Comparison of ENCODE assay signal across 1 cellular context in the genomic region with DNA sequence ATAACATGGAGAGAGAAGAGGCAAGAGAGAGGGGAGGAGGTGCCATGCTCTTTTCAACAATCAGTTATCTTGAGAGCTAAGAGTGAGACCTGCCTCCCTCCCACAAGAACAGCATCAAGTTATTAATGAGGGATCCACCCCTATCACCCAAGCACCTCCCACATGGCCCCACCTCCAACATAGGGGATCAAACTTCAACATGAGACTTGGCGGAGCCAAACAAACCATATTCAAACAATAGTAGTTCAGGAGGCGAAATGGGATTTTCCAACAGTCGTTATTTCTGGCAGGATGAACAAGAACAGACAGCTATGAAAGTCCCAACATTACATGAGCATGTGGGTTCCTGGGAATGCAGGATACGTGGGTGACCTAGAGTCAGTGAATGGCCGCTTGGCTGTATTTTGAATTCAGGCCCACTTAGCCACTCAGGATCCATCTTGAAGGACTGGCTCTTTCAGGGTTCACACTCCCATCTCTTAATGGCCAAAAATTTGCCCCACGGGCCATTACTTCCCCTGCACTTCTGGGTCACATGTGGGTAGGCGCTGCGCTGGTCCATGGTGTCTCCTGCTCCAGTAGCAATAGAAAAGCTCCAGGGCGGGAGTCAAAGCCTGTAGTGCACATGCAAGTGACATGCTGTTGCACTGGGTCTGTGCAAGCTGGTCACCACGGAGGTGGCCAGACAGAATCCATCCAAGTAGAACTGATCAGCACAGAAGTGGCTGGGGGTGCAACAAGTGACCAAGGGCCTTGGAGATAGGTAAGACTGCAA.
TF ChIP-seq lines count a peak whose summit lies in the region.

No MANE protein-coding gene starts in this region.

TF ChIP-seq in HepG2, 621 proteins besides CTCF, POLR2A, EP300 and RAD21 (continued from another document and continues in another):
- TF ChIP-seq, protein P1, sequence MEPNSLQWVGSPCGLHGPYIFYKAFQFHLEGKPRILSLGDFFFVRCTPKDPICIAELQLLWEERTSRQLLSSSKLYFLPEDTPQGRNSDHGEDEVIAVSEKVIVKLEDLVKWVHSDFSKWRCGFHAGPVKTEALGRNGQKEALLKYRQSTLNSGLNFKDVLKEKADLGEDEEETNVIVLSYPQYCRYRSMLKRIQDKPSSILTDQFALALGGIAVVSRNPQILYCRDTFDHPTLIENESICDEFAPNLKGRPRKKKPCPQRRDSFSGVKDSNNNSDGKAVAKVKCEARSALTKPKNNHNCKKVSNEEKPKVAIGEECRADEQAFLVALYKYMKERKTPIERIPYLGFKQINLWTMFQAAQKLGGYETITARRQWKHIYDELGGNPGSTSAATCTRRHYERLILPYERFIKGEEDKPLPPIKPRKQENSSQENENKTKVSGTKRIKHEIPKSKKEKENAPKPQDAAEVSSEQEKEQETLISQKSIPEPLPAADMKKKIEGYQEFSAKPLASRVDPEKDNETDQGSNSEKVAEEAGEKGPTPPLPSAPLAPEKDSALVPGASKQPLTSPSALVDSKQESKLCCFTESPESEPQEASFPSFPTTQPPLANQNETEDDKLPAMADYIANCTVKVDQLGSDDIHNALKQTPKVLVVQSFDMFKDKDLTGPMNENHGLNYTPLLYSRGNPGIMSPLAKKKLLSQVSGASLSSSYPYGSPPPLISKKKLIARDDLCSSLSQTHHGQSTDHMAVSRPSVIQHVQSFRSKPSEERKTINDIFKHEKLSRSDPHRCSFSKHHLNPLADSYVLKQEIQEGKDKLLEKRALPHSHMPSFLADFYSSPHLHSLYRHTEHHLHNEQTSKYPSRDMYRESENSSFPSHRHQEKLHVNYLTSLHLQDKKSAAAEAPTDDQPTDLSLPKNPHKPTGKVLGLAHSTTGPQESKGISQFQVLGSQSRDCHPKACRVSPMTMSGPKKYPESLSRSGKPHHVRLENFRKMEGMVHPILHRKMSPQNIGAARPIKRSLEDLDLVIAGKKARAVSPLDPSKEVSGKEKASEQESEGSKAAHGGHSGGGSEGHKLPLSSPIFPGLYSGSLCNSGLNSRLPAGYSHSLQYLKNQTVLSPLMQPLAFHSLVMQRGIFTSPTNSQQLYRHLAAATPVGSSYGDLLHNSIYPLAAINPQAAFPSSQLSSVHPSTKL (CRISPR knock-in tag; IDR thresholded peaks at IDR 0.05): no peak; the same call in 1 of the 2 replicates
- TF ChIP-seq, protein P2, sequence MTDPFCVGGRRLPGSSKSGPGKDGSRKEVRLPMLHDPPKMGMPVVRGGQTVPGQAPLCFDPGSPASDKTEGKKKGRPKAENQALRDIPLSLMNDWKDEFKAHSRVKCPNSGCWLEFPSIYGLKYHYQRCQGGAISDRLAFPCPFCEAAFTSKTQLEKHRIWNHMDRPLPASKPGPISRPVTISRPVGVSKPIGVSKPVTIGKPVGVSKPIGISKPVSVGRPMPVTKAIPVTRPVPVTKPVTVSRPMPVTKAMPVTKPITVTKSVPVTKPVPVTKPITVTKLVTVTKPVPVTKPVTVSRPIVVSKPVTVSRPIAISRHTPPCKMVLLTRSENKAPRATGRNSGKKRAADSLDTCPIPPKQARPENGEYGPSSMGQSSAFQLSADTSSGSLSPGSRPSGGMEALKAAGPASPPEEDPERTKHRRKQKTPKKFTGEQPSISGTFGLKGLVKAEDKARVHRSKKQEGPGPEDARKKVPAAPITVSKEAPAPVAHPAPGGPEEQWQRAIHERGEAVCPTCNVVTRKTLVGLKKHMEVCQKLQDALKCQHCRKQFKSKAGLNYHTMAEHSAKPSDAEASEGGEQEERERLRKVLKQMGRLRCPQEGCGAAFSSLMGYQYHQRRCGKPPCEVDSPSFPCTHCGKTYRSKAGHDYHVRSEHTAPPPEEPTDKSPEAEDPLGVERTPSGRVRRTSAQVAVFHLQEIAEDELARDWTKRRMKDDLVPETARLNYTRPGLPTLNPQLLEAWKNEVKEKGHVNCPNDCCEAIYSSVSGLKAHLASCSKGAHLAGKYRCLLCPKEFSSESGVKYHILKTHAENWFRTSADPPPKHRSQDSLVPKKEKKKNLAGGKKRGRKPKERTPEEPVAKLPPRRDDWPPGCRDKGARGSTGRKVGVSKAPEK (CRISPR knock-in tag; IDR thresholded peaks at IDR 0.05; ENCODE audit: borderline replicate concordance): no peak
- TF ChIP-seq ZNF567 (CRISPR knock-in tag; IDR thresholded peaks at IDR 0.05; ENCODE audit: borderline replicate concordance) (no peak), RFXAP (CRISPR knock-in tag; IDR thresholded peaks at IDR 0.05; ENCODE audit: borderline replicate concordance) (no peak), ZNF263 (CRISPR knock-in tag; IDR thresholded peaks at IDR 0.05) (no peak), NR3C1 (CRISPR knock-in tag; IDR thresholded peaks at IDR 0.05) (no peak), ATF7 (IDR thresholded peaks at IDR 0.05) (no peak), ATF7 (CRISPR knock-in tag; IDR thresholded peaks at IDR 0.05) (no peak), PHB2 (IDR thresholded peaks at IDR 0.05; ENCODE audit: partially characterized antibody) (no peak), ZSCAN22 (CRISPR knock-in tag; IDR thresholded peaks at IDR 0.05) (no peak), SOX5 (CRISPR knock-in tag; IDR thresholded peaks at IDR 0.05; ENCODE audit: borderline replicate concordance) (peak; percentile 12; the same call in 1 of the 2 replicates), ZMYM4 (CRISPR knock-in tag; IDR thresholded peaks at IDR 0.05) (no peak), NFKB2 (CRISPR knock-in tag; IDR thresholded peaks at IDR 0.05; ENCODE audit: borderline replicate concordance) (no peak), JUNB (CRISPR knock-in tag; IDR thresholded peaks at IDR 0.05; ENCODE audit: borderline replicate concordance) (no peak), ZNF776 (CRISPR knock-in tag; IDR thresholded peaks at IDR 0.05) (no peak), ZNF331 (CRISPR knock-in tag; IDR thresholded peaks at IDR 0.05) (no peak; the same call in 1 of the 2 replicates), U2AF2 (IDR thresholded peaks at IDR 0.05; ENCODE audit: low read depth, low read length) (no peak), SP4 (CRISPR knock-in tag; IDR thresholded peaks at IDR 0.05) (no peak), ZKSCAN8 (CRISPR knock-in tag; IDR thresholded peaks at IDR 0.05; ENCODE audit: borderline replicate concordance) (no peak), NFE2L2 (IDR thresholded peaks at IDR 0.05; ENCODE audit: low read length) (no peak)
- TF ChIP-seq, protein P3, sequence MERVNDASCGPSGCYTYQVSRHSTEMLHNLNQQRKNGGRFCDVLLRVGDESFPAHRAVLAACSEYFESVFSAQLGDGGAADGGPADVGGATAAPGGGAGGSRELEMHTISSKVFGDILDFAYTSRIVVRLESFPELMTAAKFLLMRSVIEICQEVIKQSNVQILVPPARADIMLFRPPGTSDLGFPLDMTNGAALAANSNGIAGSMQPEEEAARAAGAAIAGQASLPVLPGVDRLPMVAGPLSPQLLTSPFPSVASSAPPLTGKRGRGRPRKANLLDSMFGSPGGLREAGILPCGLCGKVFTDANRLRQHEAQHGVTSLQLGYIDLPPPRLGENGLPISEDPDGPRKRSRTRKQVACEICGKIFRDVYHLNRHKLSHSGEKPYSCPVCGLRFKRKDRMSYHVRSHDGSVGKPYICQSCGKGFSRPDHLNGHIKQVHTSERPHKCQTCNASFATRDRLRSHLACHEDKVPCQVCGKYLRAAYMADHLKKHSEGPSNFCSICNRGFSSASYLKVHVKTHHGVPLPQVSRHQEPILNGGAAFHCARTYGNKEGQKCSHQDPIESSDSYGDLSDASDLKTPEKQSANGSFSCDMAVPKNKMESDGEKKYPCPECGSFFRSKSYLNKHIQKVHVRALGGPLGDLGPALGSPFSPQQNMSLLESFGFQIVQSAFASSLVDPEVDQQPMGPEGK (CRISPR knock-in tag; IDR thresholded peaks at IDR 0.05): no peak
- TF ChIP-seq, protein P4, sequence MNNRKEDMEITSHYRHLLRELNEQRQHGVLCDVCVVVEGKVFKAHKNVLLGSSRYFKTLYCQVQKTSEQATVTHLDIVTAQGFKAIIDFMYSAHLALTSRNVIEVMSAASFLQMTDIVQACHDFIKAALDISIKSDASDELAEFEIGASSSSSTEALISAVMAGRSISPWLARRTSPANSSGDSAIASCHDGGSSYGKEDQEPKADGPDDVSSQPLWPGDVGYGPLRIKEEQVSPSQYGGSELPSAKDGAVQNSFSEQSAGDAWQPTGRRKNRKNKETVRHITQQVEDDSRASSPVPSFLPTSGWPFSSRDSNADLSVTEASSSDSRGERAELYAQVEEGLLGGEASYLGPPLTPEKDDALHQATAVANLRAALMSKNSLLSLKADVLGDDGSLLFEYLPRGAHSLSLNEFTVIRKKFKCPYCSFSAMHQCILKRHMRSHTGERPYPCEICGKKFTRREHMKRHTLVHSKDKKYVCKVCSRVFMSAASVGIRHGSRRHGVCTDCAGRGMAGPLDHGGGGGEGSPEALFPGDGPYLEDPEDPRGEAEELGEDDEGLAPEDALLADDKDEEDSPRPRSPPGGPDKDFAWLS (CRISPR knock-in tag; IDR thresholded peaks at IDR 0.05; ENCODE audit: borderline replicate concordance): no peak
- TF ChIP-seq, protein P5, sequence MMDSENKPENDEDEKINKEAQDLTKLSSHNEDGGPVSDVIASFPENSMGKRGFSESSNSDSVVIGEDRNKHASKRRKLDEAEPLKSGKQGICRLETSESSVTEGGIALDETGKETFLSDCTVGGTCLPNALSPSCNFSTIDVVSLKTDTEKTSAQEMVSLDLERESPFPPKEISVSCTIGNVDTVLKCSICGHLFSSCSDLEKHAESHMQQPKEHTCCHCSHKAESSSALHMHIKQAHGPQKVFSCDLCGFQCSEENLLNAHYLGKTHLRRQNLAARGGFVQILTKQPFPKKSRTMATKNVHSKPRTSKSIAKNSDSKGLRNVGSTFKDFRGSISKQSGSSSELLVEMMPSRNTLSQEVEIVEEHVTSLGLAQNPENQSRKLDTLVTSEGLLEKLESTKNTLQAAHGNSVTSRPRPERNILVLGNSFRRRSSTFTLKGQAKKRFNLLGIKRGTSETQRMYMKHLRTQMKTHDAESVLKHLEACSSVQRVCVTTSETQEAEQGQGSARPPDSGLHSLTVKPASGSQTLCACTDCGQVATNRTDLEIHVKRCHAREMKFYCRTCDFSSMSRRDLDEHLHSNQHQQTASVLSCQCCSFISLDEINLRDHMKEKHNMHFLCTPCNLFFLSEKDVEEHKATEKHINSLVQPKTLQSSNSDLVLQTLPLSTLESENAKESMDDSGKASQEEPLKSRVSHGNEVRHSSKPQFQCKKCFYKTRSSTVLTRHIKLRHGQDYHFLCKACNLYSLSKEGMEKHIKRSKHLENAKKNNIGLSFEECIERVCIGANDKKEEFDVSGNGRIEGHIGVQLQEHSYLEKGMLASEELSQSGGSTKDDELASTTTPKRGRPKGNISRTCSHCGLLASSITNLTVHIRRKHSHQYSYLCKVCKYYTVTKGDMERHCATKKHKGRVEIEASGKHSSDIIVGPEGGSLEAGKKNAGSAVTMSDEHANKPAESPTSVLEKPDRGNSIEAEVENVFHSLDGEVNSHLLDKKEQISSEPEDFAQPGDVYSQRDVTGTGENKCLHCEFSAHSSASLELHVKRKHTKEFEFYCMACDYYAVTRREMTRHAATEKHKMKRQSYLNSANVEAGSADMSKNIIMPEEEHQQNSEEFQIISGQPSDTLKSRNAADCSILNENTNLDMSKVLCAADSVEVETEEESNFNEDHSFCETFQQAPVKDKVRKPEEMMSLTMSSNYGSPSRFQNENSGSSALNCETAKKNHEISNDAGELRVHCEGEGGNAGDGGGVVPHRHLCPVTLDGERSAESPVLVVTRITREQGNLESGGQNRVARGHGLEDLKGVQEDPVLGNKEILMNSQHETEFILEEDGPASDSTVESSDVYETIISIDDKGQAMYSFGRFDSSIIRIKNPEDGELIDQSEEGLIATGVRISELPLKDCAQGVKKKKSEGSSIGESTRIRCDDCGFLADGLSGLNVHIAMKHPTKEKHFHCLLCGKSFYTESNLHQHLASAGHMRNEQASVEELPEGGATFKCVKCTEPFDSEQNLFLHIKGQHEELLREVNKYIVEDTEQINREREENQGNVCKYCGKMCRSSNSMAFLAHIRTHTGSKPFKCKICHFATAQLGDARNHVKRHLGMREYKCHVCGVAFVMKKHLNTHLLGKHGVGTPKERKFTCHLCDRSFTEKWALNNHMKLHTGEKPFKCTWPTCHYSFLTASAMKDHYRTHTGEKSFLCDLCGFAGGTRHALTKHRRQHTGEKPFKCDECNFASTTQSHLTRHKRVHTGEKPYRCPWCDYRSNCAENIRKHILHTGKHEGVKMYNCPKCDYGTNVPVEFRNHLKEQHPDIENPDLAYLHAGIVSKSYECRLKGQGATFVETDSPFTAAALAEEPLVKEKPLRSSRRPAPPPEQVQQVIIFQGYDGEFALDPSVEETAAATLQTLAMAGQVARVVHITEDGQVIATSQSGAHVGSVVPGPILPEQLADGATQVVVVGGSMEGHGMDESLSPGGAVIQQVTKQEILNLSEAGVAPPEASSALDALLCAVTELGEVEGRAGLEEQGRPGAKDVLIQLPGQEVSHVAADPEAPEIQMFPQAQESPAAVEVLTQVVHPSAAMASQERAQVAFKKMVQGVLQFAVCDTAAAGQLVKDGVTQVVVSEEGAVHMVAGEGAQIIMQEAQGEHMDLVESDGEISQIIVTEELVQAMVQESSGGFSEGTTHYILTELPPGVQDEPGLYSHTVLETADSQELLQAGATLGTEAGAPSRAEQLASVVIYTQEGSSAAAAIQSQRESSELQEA (CRISPR knock-in tag; IDR thresholded peaks at IDR 0.05; ENCODE audit: not compliant biosample characterization): no peak
- TF ChIP-seq, protein P6, sequence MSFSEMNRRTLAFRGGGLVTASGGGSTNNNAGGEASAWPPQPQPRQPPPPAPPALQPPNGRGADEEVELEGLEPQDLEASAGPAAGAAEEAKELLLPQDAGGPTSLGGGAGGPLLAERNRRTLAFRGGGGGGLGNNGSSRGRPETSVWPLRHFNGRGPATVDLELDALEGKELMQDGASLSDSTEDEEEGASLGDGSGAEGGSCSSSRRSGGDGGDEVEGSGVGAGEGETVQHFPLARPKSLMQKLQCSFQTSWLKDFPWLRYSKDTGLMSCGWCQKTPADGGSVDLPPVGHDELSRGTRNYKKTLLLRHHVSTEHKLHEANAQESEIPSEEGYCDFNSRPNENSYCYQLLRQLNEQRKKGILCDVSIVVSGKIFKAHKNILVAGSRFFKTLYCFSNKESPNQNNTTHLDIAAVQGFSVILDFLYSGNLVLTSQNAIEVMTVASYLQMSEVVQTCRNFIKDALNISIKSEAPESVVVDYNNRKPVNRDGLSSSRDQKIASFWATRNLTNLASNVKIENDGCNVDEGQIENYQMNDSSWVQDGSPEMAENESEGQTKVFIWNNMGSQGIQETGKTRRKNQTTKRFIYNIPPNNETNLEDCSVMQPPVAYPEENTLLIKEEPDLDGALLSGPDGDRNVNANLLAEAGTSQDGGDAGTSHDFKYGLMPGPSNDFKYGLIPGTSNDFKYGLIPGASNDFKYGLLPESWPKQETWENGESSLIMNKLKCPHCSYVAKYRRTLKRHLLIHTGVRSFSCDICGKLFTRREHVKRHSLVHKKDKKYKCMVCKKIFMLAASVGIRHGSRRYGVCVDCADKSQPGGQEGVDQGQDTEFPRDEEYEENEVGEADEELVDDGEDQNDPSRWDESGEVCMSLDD (CRISPR knock-in tag; IDR thresholded peaks at IDR 0.05; ENCODE audit: borderline replicate concordance): no peak
- TF ChIP-seq, protein P7, sequence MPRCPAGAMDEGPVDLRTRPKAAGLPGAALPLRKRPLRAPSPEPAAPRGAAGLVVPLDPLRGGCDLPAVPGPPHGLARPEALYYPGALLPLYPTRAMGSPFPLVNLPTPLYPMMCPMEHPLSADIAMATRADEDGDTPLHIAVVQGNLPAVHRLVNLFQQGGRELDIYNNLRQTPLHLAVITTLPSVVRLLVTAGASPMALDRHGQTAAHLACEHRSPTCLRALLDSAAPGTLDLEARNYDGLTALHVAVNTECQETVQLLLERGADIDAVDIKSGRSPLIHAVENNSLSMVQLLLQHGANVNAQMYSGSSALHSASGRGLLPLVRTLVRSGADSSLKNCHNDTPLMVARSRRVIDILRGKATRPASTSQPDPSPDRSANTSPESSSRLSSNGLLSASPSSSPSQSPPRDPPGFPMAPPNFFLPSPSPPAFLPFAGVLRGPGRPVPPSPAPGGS (CRISPR knock-in tag; IDR thresholded peaks at IDR 0.05): 0 out of 2 replicates have a peak, but pooled peaks have one; percentile 28
